Comparison of ENCODE assay signal across 12 cellular contexts in genomic region chr2:145380436-145381017, GRCh38.
DNase-seq lines count a peak whose midpoint lies in the region; ATAC-seq and TF ChIP-seq lines count a peak whose summit lies in the region.
"Had no signal": no experiment of that assay in that cellular context is flagged by ENCODE, and none has a peak within 500 bp of the region (broad histone marks: within the 10 kb centered on the region; RNA-seq: fewer than 3 reads in every experiment).

No MANE protein-coding gene starts in this region.

- H3K36me3 ChIP-seq in kidney epithelial cell (ENCODE audit: control insufficient read depth, insufficient read depth, low read length), result no peaks in the 10 kb centered on the region
- H3K36me3 ChIP-seq: SJSA1 had no signal

- ATAC-seq in HG03354 (IDR thresholded peaks at IDR 0.05; ENCODE audit: poor library complexity, severe bottlenecking, unreplicated experiment), result no peak
- ATAC-seq in HG03135 (IDR thresholded peaks at IDR 0.05; ENCODE audit: unreplicated experiment), result no peak
- ATAC-seq in HG03457 (IDR thresholded peaks at IDR 0.05; ENCODE audit: unreplicated experiment), result no peak

- TF ChIP-seq CTCF in AG09309 (IDR thresholded peaks at IDR 0.05; ENCODE audit: control insufficient read depth, insufficient read depth, low read depth, low read length, missing control alignments) (no peak), kidney epithelial cell (IDR thresholded peaks at IDR 0.05; ENCODE audit: insufficient read depth, low read length, poor library complexity, severe bottlenecking) (no peak)

- DNase-seq in AG09309 (ENCODE audit: low read depth), result peak; percentile 39
- DNase-seq in HT-29 (ENCODE audit: low spot score), result peak; percentile 9
- peak; percentile 19 for DNase-seq in amniotic stem cell (lab: John Stamatoyannopoulos, UW)
- peak; percentile 38 for DNase-seq in kidney epithelial cell (ENCODE audit: low read depth)
- DNase-seq in MV-4-11 (lab: John Stamatoyannopoulos, UW), result no peak
- DNase-seq: activated CD4-positive, alpha-beta T cell treated with anti-CD3 and anti-CD28 coated beads, Interleukin-2, amount 10 ng/mL, durations not matched to agents 7 days and 5 days; activated naive CD8-positive, alpha-beta T cell treated with anti-CD3 and anti-CD28 coated beads for 36 hours; retina had no signal

- no peaks in the 10 kb centered on the region for H3K27me3 ChIP-seq in kidney epithelial cell (ENCODE audit: control insufficient read depth, insufficient read depth, low read length)
- H3K27me3 ChIP-seq: SJSA1 had no signal

- H3K4me3 ChIP-seq in AG09309 (ENCODE audit: control insufficient read depth, low read depth, low read length), result no peak overlapping the region
- H3K4me3 ChIP-seq in kidney epithelial cell (ENCODE audit: low read depth, low read length), result no peak overlapping the region
- H3K4me3 ChIP-seq: SJSA1 had no signal
